2 cellular contexts compared by ENCODE assay signal in genomic region chr1:94912263-94912986, GRCh38.
TF ChIP-seq lines count a peak whose summit lies in the region.

No MANE protein-coding gene starts in this region.

TF ChIP-seq in SK-N-SH treated with all-trans-retinoic acid at 6 μM for 48 hours, 23 proteins besides CTCF, POLR2A, EP300 and RAD21 (continued from another document):
- TF ChIP-seq TSHZ2 (CRISPR knock-in tag; IDR thresholded peaks at IDR 0.05) (no peak), TCF4 (CRISPR knock-in tag; IDR thresholded peaks at IDR 0.05; ENCODE audit: borderline replicate concordance) (no peak), ZNF8 (CRISPR knock-in tag; IDR thresholded peaks at IDR 0.05) (no peak), CREB5 (CRISPR knock-in tag; IDR thresholded peaks at IDR 0.05; ENCODE audit: low read depth) (no peak), ZFP3 (CRISPR knock-in tag; IDR thresholded peaks at IDR 0.05) (no peak), BACH2 (CRISPR knock-in tag; IDR thresholded peaks at IDR 0.05; ENCODE audit: borderline replicate concordance) (no peak), RARB (CRISPR knock-in tag; IDR thresholded peaks at IDR 0.05) (no peak), ARNTL (CRISPR knock-in tag; IDR thresholded peaks at IDR 0.05; ENCODE audit: borderline replicate concordance, low read depth) (no peak), POU6F1 (CRISPR knock-in tag; IDR thresholded peaks at IDR 0.05; ENCODE audit: borderline replicate concordance, low read depth) (no peak), PATZ1 (CRISPR knock-in tag; IDR thresholded peaks at IDR 0.05; ENCODE audit: borderline replicate concordance) (no peak)

TF ChIP-seq in SK-N-SH, 30 proteins besides CTCF, POLR2A, EP300 and RAD21 (continued from another document):
- TF ChIP-seq REST (IDR thresholded peaks at IDR 0.05; ENCODE audit: low read depth, low read length) (no peak), TCF12 (IDR thresholded peaks at IDR 0.05) (no peak), USF2 (IDR thresholded peaks at IDR 0.05; ENCODE audit: borderline replicate concordance, low read depth, low read length) (no peak), MAX (IDR thresholded peaks at IDR 0.05; ENCODE audit: low read depth) (no peak), NRF1 (IDR thresholded peaks at IDR 0.05; ENCODE audit: low read depth, low read length) (no peak), GABPA (IDR thresholded peaks at IDR 0.05; ENCODE audit: low read depth) (no peak), USF1 (IDR thresholded peaks at IDR 0.05; ENCODE audit: borderline replicate concordance, low read depth) (no peak), TEAD4 (IDR thresholded peaks at IDR 0.05; ENCODE audit: borderline replicate concordance, insufficient read depth) (no peak), SIN3A (IDR thresholded peaks at IDR 0.05; ENCODE audit: borderline replicate concordance, low read depth, low read length) (no peak), RXRA (IDR thresholded peaks at IDR 0.05; ENCODE audit: borderline replicate concordance, low read depth) (no peak), TAF1 (IDR thresholded peaks at IDR 0.05; ENCODE audit: borderline replicate concordance, low read depth, low read length) (no peak), POLR2AphosphoS5 (IDR thresholded peaks at IDR 0.05; ENCODE audit: low read depth, low read length) (no peak), RFX5 (IDR thresholded peaks at IDR 0.05; ENCODE audit: low read length) (no peak), FOXJ3 (CRISPR knock-in tag; IDR thresholded peaks at IDR 0.05) (no peak), NFIC (IDR thresholded peaks at IDR 0.05; ENCODE audit: borderline replicate concordance) (no peak)
